Comparison of ENCODE assay signal across 20 cellular contexts in genomic region chr2:95240091-95240490, GRCh38. TPM values are rescaled to one million over a fixed set of nuclear protein-coding genes. Genes with fewer than 3 reads are reported as not detected.
"Had no signal": no experiment of that assay in that cellular context is flagged by ENCODE, and none has a peak within 500 bp of the region (broad histone marks: within the 10 kb centered on the region; RNA-seq: fewer than 3 reads in every experiment).

No MANE protein-coding gene starts in this region.

- H3K4me1 ChIP-seq: esophagus squamous epithelium, psoas muscle, spleen, transverse colon had no signal

- H3K36me3 ChIP-seq: esophagus squamous epithelium, neutrophil, spleen, thoracic aorta, transverse colon had no signal

- ATAC-seq: mucosa of descending colon; naive thymus-derived CD8-positive, alpha-beta T cell; psoas muscle; sciatic nerve; stimulated activated naive B cell treated with anti-CD40 and anti-IgM and Interleukin-4, amounts not matched to agents 10 μg/mL and 1 μg/mL and 100 μg/mL, for 72 hours; stimulated activated naive CD8-positive, alpha-beta T cell treated with anti-CD3 and anti-CD28 coated beads, Interleukin-15, amount 100 ng/mL, for 72 hours had no signal

- H2AFZ ChIP-seq: hepatocyte had no signal

- H3K4me3 ChIP-seq: coronary artery, esophagus squamous epithelium, hepatocyte, mucosa of descending colon, psoas muscle, spleen, thoracic aorta, transverse colon had no signal

- H3K9me3 ChIP-seq: neutrophil had no signal

- DNase-seq: effector CD4-positive, alpha-beta T cell; esophagus squamous epithelium; foreskin fibroblast; head of caudate nucleus; mucosa of descending colon; naive thymus-derived CD8-positive, alpha-beta T cell; psoas muscle; spleen; stimulated activated CD4-positive, alpha-beta T cell treated with anti-CD3 and anti-CD28 coated beads, Interleukin-15, amount 100 ng/mL, for 24 hours; stimulated activated CD4-positive, alpha-beta T cell treated with anti-CD3 and anti-CD28 coated beads, Interleukin-1b, Interleukin-23, amount 100 ng/mL, for 48 hours; stimulated activated CD4-positive, alpha-beta T cell treated with anti-CD3 and anti-CD28 coated beads, Interleukin-4, amount 100 ng/mL, for 4 hours; stimulated activated naive B cell treated with anti-CD40 and anti-IgM and Interleukin-4, amounts not matched to agents 10 μg/mL and 1 μg/mL and 100 μg/mL, for 72 hours; stimulated activated naive CD8-positive, alpha-beta T cell treated with anti-CD3 and anti-CD28 coated beads, Interleukin-15, amount 100 ng/mL, for 72 hours; transverse colon had no signal

- H3K27me3 ChIP-seq: esophagus squamous epithelium, hepatocyte, neutrophil, spleen, transverse colon had no signal

- H3K27ac ChIP-seq: coronary artery, esophagus squamous epithelium, hepatocyte, neutrophil, psoas muscle, spleen, thoracic aorta, transverse colon had no signal

- H3K79me2 ChIP-seq: hepatocyte had no signal

- H3K4me2 ChIP-seq: hepatocyte had no signal

RNA-seq across cellular contexts. Expression of gene PROM2, which starts 34.2 kb away (rescaled TPM):
- polyA plus RNA-seq: naive thymus-derived CD8-positive, alpha-beta T cell had no signal

RNA-seq across cellular contexts. Expression of gene KCNIP3, which starts 57.1 kb away (rescaled TPM):
- total RNA-seq: naive thymus-derived CD8-positive, alpha-beta T cell had no signal
- polyA plus RNA-seq: naive thymus-derived CD8-positive, alpha-beta T cell; neural cell had no signal
